1 cellular context compared by ENCODE assay signal in genomic region chr10:88114368-88114767, GRCh38.
TF ChIP-seq lines count a peak whose summit lies in the region.

No MANE protein-coding gene starts in this region.

TF ChIP-seq in K562, 482 proteins besides CTCF, POLR2A, EP300 and RAD21 (continued from another document):
- TF ChIP-seq MGA (IDR thresholded peaks at IDR 0.05) (no peak), E2F5 (CRISPR knock-in tag; IDR thresholded peaks at IDR 0.05) (no peak), RFX7 (CRISPR knock-in tag; IDR thresholded peaks at IDR 0.05) (no peak), DPF2 (IDR thresholded peaks at IDR 0.05) (no peak), CSDE1 (IDR thresholded peaks at IDR 0.05) (no peak), SMARCA5 (IDR thresholded peaks at IDR 0.05) (no peak), NFYB (IDR thresholded peaks at IDR 0.05; ENCODE audit: extremely low read depth, insufficient read length) (no peak), CCNT2 (IDR thresholded peaks at IDR 0.05; ENCODE audit: borderline replicate concordance, extremely low read depth, insufficient read length, low read depth, low read length) (no peak), ESRRB (CRISPR knock-in tag; IDR thresholded peaks at IDR 0.05; ENCODE audit: borderline replicate concordance) (no peak), NCOA4 (IDR thresholded peaks at IDR 0.05; ENCODE audit: partially characterized antibody) (no peak)
